1 cellular context compared by ENCODE assay signal in the genomic region with DNA sequence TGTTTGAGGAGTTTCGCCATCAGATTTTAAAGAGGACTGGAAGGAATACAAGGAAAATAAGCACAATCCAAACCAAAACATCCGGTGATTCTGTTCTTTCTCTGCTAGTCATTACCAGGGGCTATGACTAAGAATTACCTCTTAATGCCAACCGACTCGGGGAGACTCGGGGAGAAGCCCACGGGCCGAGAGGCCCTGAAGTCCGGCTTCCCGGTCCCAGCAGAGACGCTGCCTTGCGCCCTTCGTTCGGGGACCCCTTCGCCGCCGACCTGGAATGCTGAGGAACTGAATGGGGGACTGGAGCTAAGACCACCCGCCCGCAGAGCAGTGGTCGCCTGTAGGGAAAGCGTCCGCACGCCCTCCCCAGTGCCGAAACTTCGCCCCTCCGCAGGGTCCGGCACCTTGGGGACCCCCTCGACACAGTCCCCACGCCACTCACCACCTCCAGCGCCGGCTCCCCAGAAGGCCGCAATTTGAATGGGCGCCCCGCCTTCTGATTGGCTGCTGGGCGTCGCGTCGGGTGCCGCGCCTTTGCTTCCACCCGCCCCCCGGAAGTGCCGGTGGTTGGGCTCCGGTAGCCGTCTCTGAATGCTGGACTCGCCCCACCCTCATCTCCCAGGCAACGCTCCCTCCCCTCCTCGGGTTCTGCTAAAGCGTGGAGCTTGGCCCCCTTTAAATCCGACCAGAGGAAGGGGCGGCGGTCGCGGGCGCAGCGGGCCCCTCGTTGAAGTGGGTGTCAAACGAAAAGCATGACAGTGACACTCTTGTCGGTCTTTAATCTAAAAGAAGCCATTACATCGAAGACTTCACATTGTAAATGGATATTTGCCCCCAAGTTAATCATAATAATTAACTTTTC.
TF ChIP-seq lines count a peak whose summit lies in the region.

KIF14 (minus strand) TSS at position 479 of the 859 bp plus-strand sequence. CDS start 2,028 bp downstream, outside the sequence.

TF ChIP-seq in HepG2, 621 proteins besides CTCF, POLR2A, EP300 and RAD21 (continued from another document and continues in another):
- TF ChIP-seq, protein P1, sequence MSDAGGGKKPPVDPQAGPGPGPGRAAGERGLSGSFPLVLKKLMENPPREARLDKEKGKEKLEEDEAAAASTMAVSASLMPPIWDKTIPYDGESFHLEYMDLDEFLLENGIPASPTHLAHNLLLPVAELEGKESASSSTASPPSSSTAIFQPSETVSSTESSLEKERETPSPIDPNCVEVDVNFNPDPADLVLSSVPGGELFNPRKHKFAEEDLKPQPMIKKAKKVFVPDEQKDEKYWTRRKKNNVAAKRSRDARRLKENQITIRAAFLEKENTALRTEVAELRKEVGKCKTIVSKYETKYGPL (CRISPR knock-in tag; IDR thresholded peaks at IDR 0.05), result no peak
- peak; percentile 41; the same call in 1 of the 2 replicates for TF ChIP-seq YEATS4 (CRISPR knock-in tag; IDR thresholded peaks at IDR 0.05; ENCODE audit: borderline replicate concordance)
- TF ChIP-seq ZNF280D (CRISPR knock-in tag; IDR thresholded peaks at IDR 0.05), result no peak
- no peak for TF ChIP-seq ZNF224 (CRISPR knock-in tag; IDR thresholded peaks at IDR 0.05)
- no peak for TF ChIP-seq MBD4 (IDR thresholded peaks at IDR 0.05; ENCODE audit: borderline replicate concordance, low read length)
- no peak for TF ChIP-seq MYPOP (CRISPR knock-in tag; IDR thresholded peaks at IDR 0.05)
- no peak for TF ChIP-seq E2F2 (CRISPR knock-in tag; IDR thresholded peaks at IDR 0.05; ENCODE audit: borderline replicate concordance)
- TF ChIP-seq, protein P2, sequence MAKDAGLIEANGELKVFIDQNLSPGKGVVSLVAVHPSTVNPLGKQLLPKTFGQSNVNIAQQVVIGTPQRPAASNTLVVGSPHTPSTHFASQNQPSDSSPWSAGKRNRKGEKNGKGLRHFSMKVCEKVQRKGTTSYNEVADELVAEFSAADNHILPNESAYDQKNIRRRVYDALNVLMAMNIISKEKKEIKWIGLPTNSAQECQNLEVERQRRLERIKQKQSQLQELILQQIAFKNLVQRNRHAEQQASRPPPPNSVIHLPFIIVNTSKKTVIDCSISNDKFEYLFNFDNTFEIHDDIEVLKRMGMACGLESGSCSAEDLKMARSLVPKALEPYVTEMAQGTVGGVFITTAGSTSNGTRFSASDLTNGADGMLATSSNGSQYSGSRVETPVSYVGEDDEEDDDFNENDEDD (CRISPR knock-in tag; IDR thresholded peaks at IDR 0.05; ENCODE audit: borderline replicate concordance), result peak; percentile 99
- TF ChIP-seq ZNF678 (CRISPR knock-in tag; IDR thresholded peaks at IDR 0.05), result no peak
- TF ChIP-seq ZNF354B (CRISPR knock-in tag; IDR thresholded peaks at IDR 0.05), result no peak
- TF ChIP-seq ZNF34 (CRISPR knock-in tag; IDR thresholded peaks at IDR 0.05; ENCODE audit: borderline replicate concordance), result no peak
- TF ChIP-seq BORCS8-MEF2B (CRISPR knock-in tag; IDR thresholded peaks at IDR 0.05), result peak; percentile 93
- TF ChIP-seq GTF2F1 (IDR thresholded peaks at IDR 0.05; ENCODE audit: low read length), result no peak
- peak; percentile 82 for TF ChIP-seq ETV5 (CRISPR knock-in tag; IDR thresholded peaks at IDR 0.05; ENCODE audit: borderline replicate concordance)
- TF ChIP-seq, protein P3, sequence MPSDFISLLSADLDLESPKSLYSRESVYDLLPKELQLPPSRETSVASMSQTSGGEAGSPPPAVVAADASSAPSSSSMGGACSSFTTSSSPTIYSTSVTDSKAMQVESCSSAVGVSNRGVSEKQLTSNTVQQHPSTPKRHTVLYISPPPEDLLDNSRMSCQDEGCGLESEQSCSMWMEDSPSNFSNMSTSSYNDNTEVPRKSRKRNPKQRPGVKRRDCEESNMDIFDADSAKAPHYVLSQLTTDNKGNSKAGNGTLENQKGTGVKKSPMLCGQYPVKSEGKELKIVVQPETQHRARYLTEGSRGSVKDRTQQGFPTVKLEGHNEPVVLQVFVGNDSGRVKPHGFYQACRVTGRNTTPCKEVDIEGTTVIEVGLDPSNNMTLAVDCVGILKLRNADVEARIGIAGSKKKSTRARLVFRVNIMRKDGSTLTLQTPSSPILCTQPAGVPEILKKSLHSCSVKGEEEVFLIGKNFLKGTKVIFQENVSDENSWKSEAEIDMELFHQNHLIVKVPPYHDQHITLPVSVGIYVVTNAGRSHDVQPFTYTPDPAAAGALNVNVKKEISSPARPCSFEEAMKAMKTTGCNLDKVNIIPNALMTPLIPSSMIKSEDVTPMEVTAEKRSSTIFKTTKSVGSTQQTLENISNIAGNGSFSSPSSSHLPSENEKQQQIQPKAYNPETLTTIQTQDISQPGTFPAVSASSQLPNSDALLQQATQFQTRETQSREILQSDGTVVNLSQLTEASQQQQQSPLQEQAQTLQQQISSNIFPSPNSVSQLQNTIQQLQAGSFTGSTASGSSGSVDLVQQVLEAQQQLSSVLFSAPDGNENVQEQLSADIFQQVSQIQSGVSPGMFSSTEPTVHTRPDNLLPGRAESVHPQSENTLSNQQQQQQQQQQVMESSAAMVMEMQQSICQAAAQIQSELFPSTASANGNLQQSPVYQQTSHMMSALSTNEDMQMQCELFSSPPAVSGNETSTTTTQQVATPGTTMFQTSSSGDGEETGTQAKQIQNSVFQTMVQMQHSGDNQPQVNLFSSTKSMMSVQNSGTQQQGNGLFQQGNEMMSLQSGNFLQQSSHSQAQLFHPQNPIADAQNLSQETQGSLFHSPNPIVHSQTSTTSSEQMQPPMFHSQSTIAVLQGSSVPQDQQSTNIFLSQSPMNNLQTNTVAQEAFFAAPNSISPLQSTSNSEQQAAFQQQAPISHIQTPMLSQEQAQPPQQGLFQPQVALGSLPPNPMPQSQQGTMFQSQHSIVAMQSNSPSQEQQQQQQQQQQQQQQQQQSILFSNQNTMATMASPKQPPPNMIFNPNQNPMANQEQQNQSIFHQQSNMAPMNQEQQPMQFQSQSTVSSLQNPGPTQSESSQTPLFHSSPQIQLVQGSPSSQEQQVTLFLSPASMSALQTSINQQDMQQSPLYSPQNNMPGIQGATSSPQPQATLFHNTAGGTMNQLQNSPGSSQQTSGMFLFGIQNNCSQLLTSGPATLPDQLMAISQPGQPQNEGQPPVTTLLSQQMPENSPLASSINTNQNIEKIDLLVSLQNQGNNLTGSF (CRISPR knock-in tag; IDR thresholded peaks at IDR 0.05), result no peak
- TF ChIP-seq ZNF20 (CRISPR knock-in tag; IDR thresholded peaks at IDR 0.05), result no peak
- no peak for TF ChIP-seq ZNF160 (CRISPR knock-in tag; IDR thresholded peaks at IDR 0.05)
- 0 out of 2 replicates have a peak, but pooled peaks have one; percentile 55 for TF ChIP-seq ZNF572 (CRISPR knock-in tag; IDR thresholded peaks at IDR 0.05)
- TF ChIP-seq, protein P4, sequence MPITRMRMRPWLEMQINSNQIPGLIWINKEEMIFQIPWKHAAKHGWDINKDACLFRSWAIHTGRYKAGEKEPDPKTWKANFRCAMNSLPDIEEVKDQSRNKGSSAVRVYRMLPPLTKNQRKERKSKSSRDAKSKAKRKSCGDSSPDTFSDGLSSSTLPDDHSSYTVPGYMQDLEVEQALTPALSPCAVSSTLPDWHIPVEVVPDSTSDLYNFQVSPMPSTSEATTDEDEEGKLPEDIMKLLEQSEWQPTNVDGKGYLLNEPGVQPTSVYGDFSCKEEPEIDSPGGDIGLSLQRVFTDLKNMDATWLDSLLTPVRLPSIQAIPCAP (CRISPR knock-in tag; IDR thresholded peaks at IDR 0.05; ENCODE audit: low read depth), result no peak
- TF ChIP-seq ZEB1 (IDR thresholded peaks at IDR 0.05; ENCODE audit: insufficient replicate concordance, low read depth), result no peak
- TF ChIP-seq HIVEP1 (CRISPR knock-in tag; IDR thresholded peaks at IDR 0.05), result no peak
- no peak; the same call in 1 of the 2 replicates for TF ChIP-seq ZNF350 (CRISPR knock-in tag; IDR thresholded peaks at IDR 0.05; ENCODE audit: borderline replicate concordance, low read depth)
- TF ChIP-seq, protein P5, sequence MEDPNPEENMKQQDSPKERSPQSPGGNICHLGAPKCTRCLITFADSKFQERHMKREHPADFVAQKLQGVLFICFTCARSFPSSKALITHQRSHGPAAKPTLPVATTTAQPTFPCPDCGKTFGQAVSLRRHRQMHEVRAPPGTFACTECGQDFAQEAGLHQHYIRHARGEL (CRISPR knock-in tag; IDR thresholded peaks at IDR 0.05), result no peak
- no peak for TF ChIP-seq SOX6 (IDR thresholded peaks at IDR 0.05)
- 0 out of 2 replicates have a peak, but pooled peaks have one; percentile 29 for TF ChIP-seq SOX6 (CRISPR knock-in tag; IDR thresholded peaks at IDR 0.05)
- TF ChIP-seq, protein P6, sequence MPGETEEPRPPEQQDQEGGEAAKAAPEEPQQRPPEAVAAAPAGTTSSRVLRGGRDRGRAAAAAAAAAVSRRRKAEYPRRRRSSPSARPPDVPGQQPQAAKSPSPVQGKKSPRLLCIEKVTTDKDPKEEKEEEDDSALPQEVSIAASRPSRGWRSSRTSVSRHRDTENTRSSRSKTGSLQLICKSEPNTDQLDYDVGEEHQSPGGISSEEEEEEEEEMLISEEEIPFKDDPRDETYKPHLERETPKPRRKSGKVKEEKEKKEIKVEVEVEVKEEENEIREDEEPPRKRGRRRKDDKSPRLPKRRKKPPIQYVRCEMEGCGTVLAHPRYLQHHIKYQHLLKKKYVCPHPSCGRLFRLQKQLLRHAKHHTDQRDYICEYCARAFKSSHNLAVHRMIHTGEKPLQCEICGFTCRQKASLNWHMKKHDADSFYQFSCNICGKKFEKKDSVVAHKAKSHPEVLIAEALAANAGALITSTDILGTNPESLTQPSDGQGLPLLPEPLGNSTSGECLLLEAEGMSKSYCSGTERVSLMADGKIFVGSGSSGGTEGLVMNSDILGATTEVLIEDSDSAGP (CRISPR knock-in tag; IDR thresholded peaks at IDR 0.05; ENCODE audit: borderline replicate concordance), result peak; percentile 85; the same call in 1 of the 2 replicates
- TF ChIP-seq JUNB (CRISPR knock-in tag; IDR thresholded peaks at IDR 0.05; ENCODE audit: borderline replicate concordance), result no peak; the same call in 1 of the 2 replicates
- no peak for TF ChIP-seq ZNF468 (CRISPR knock-in tag; IDR thresholded peaks at IDR 0.05)
- peak; percentile 41 for TF ChIP-seq ZNF883 (CRISPR knock-in tag; IDR thresholded peaks at IDR 0.05; ENCODE audit: not compliant biosample characterization)
- TF ChIP-seq SRY (CRISPR knock-in tag; IDR thresholded peaks at IDR 0.05), result peak; percentile 50; the same call in 1 of the 2 replicates
- TF ChIP-seq HOXA5 (CRISPR knock-in tag; IDR thresholded peaks at IDR 0.05), result no peak
- no peak for TF ChIP-seq ZNF761 (CRISPR knock-in tag; conservative IDR thresholded peaks at IDR 0.05)
- no peak for TF ChIP-seq FOXK2 (IDR thresholded peaks at IDR 0.05)
- TF ChIP-seq ZNF75D (CRISPR knock-in tag; IDR thresholded peaks at IDR 0.05; ENCODE audit: borderline replicate concordance), result no peak
- no peak for TF ChIP-seq ZBTB14 (CRISPR knock-in tag; IDR thresholded peaks at IDR 0.05)
- no peak for TF ChIP-seq MED1 (CRISPR knock-in tag; IDR thresholded peaks at IDR 0.05)
